ENCODE assay signal across 11 cellular contexts in genomic region chr12:59803735-59804134, GRCh38.
DNase-seq lines count a peak whose midpoint lies in the region; ATAC-seq and TF ChIP-seq lines count a peak whose summit lies in the region.
"Had no signal": no experiment of that assay in that cellular context is flagged by ENCODE, and none has a peak within 500 bp of the region (broad histone marks: within the 10 kb centered on the region; RNA-seq: fewer than 3 reads in every experiment).

No MANE protein-coding gene starts in this region.

- WGBS in suprapubic skin, result 82% methylated on average over 1 of the region's 1 CpG

- no peaks in the 10 kb centered on the region for H3K36me3 ChIP-seq in suprapubic skin

- TF ChIP-seq CTCF in WTC11 (IDR thresholded peaks at IDR 0.05), result no peak
- TF ChIP-seq CTCF in foreskin keratinocyte (conservative IDR thresholded peaks at IDR 0.05), result no peak
- TF ChIP-seq CTCF in suprapubic skin (IDR thresholded peaks at IDR 0.05), result no peak

- peaks cover 16% of the 10 kb centered on the region for H3K9me3 ChIP-seq in suprapubic skin

- ATAC-seq in WTC11 (peak; percentile 59), foreskin keratinocyte (peak; percentile 46)

- no peaks in the 10 kb centered on the region for H3K9me3 Mint-ChIP-seq in WTC11

- peaks cover 5% of the 10 kb centered on the region for H3K4me1 Mint-ChIP-seq in WTC11

- CTCF ChIA-PET in WTC11 (lab: Charles Lee), result interaction anchor here (1.0 kb wide), 1 partner anchor 31 kb away, joined by 4 read pairs; no protein-coding TSS in a partner anchor

- H3K27me3 Mint-ChIP-seq in WTC11 (ENCODE audit: low read depth), result no peaks in the 10 kb centered on the region

- H3K4me3 Mint-ChIP-seq in WTC11, result no peak overlapping the region
- H3K4me3 Mint-ChIP-seq: activated T-cell treated with anti-CD3 and anti-CD28 coated beads, Interleukin-2, amount 50 U/mL, for 24 hours had no signal

- peak overlapping the region; percentile 5 for H3K4me3 ChIP-seq in suprapubic skin

- POLR2A ChIA-PET in WTC11 (lab: Charles Lee), result no interaction called here

- H3K4me1 ChIP-seq in foreskin keratinocyte (peaks cover 4% of the 10 kb centered on the region), suprapubic skin (no peaks in the 10 kb centered on the region)

- peaks cover 3% of the 10 kb centered on the region for H3K27me3 ChIP-seq in foreskin keratinocyte
- no peaks in the 10 kb centered on the region for H3K27me3 ChIP-seq in suprapubic skin

- no peak overlapping the region for H3K27ac ChIP-seq in foreskin keratinocyte
- H3K27ac ChIP-seq in suprapubic skin, result no peak overlapping the region
- H3K27ac ChIP-seq: 22Rv1 had no signal

- no peak for TF ChIP-seq EP300 in suprapubic skin (IDR thresholded peaks at IDR 0.05)

- no peak for TF ChIP-seq POLR2A in suprapubic skin (IDR thresholded peaks at IDR 0.05)

- DNase-seq in DMS53 (lab: John Stamatoyannopoulos, UW) (peak; percentile 7), DMS53 treated with DMSO at 0.1 percent for 48 hours (lab: John Stamatoyannopoulos, UW; ENCODE audit: unreplicated experiment) (no peak), WTC11 (ENCODE audit: low spot score) (no peak), foreskin keratinocyte (peak; percentile 46 to 67), suprapubic skin (ENCODE audit: low spot score in 2 of 2) (no peak), NCI-H146 (lab: John Stamatoyannopoulos, UW) (no peak), HuH-7 (ENCODE audit: low spot score) (no peak)
- DNase-seq in stimulated activated CD4-positive, alpha-beta T cell treated with anti-CD3 and anti-CD28 coated beads, Interleukin-4, amount 100 ng/mL, for 4 hours, result no peak
- DNase-seq: activated T-cell treated with anti-CD3 and anti-CD28 coated beads, Interleukin-2, amount 50 U/mL, for 24 hours; NCI-H1417 had no signal

- 0 out of 2 replicates have a peak overlapping the region, but pooled peaks have one; percentile 39 for H3K27ac Mint-ChIP-seq in WTC11
- H3K27ac Mint-ChIP-seq: activated T-cell treated with anti-CD3 and anti-CD28 coated beads, Interleukin-2, amount 50 U/mL, for 24 hours had no signal

- no peaks in the 10 kb centered on the region for H3K36me3 Mint-ChIP-seq in WTC11

TF ChIP-seq in WTC11, 78 proteins besides CTCF, POLR2A, EP300 and RAD21 (continues in another document):
- TF ChIP-seq PRRX2 (CRISPR knock-in tag; IDR thresholded peaks at IDR 0.05) (no peak), ZBTB43 (CRISPR knock-in tag; IDR thresholded peaks at IDR 0.05) (no peak), ZNF425 (CRISPR knock-in tag; conservative IDR thresholded peaks at IDR 0.05) (no peak), ESRRA (CRISPR knock-in tag; IDR thresholded peaks at IDR 0.05; ENCODE audit: borderline replicate concordance) (no peak), ATF6 (CRISPR knock-in tag; IDR thresholded peaks at IDR 0.05) (no peak), MYBL2 (CRISPR knock-in tag; IDR thresholded peaks at IDR 0.05) (no peak), CBFB (CRISPR knock-in tag; IDR thresholded peaks at IDR 0.05; ENCODE audit: low read depth) (no peak), NFYB (CRISPR knock-in tag; conservative IDR thresholded peaks at IDR 0.05; ENCODE audit: low read depth) (no peak), NR1H2 (CRISPR knock-in tag; IDR thresholded peaks at IDR 0.05) (no peak)
- TF ChIP-seq, protein P1, sequence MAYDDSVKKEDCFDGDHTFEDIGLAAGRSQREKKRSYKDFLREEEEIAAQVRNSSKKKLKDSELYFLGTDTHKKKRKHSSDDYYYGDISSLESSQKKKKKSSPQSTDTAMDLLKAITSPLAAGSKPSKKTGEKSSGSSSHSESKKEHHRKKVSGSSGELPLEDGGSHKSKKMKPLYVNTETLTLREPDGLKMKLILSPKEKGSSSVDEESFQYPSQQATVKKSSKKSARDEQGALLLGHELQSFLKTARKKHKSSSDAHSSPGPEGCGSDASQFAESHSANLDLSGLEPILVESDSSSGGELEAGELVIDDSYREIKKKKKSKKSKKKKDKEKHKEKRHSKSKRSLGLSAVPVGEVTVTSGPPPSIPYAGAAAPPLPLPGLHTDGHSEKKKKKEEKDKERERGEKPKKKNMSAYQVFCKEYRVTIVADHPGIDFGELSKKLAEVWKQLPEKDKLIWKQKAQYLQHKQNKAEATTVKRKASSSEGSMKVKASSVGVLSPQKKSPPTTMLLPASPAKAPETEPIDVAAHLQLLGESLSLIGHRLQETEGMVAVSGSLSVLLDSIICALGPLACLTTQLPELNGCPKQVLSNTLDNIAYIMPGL (CRISPR knock-in tag; IDR thresholded peaks at IDR 0.05), result no peak
- TF ChIP-seq, protein P2, sequence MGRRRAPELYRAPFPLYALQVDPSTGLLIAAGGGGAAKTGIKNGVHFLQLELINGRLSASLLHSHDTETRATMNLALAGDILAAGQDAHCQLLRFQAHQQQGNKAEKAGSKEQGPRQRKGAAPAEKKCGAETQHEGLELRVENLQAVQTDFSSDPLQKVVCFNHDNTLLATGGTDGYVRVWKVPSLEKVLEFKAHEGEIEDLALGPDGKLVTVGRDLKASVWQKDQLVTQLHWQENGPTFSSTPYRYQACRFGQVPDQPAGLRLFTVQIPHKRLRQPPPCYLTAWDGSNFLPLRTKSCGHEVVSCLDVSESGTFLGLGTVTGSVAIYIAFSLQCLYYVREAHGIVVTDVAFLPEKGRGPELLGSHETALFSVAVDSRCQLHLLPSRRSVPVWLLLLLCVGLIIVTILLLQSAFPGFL (CRISPR knock-in tag; IDR thresholded peaks at IDR 0.05; ENCODE audit: borderline replicate concordance), result no peak
- TF ChIP-seq, protein P3, sequence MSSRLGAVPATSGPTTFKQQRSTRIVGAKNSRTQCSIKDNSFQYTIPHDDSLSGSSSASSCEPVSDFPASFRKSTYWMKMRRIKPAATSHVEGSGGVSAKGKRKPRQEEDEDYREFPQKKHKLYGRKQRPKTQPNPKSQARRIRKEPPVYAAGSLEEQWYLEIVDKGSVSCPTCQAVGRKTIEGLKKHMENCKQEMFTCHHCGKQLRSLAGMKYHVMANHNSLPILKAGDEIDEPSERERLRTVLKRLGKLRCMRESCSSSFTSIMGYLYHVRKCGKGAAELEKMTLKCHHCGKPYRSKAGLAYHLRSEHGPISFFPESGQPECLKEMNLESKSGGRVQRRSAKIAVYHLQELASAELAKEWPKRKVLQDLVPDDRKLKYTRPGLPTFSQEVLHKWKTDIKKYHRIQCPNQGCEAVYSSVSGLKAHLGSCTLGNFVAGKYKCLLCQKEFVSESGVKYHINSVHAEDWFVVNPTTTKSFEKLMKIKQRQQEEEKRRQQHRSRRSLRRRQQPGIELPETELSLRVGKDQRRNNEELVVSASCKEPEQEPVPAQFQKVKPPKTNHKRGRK (CRISPR knock-in tag; IDR thresholded peaks at IDR 0.05; ENCODE audit: borderline replicate concordance), result no peak
- TF ChIP-seq, protein P4, sequence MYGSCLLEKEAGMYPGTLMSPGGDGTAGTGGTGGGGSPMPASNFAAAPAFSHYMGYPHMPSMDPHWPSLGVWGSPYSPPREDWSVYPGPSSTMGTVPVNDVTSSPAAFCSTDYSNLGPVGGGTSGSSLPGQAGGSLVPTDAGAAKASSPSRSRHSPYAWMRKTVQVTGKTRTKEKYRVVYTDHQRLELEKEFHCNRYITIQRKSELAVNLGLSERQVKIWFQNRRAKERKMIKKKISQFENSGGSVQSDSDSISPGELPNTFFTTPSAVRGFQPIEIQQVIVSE (CRISPR knock-in tag; IDR thresholded peaks at IDR 0.05; ENCODE audit: borderline replicate concordance), result no peak

Comparison
In these comparisons a context has a peak if more than half of its experiments do, and no peak if none do; other contexts are left out.
1. DNase-seq: peak in DMS53 (single experiment) and foreskin keratinocyte (2 of 2); none in DMS53 treated with DMSO at 0.1 percent for 48 hours (single experiment), WTC11 (single experiment), suprapubic skin (0 of 2), NCI-H146 (single experiment), HuH-7 (single experiment) and stimulated activated CD4-positive, alpha-beta T cell treated with anti-CD3 and anti-CD28 coated beads, Interleukin-4, amount 100 ng/mL, for 4 hours (0 of 2).